1 cellular context compared by ENCODE assay signal in genomic region chr1:68221001-68221970, GRCh38.
TF ChIP-seq lines count a peak whose summit lies in the region.

No MANE protein-coding gene starts in this region.

TF ChIP-seq in SK-N-SH, 30 proteins besides CTCF, POLR2A, EP300 and RAD21 (continued from another document):
- TF ChIP-seq, protein P1, sequence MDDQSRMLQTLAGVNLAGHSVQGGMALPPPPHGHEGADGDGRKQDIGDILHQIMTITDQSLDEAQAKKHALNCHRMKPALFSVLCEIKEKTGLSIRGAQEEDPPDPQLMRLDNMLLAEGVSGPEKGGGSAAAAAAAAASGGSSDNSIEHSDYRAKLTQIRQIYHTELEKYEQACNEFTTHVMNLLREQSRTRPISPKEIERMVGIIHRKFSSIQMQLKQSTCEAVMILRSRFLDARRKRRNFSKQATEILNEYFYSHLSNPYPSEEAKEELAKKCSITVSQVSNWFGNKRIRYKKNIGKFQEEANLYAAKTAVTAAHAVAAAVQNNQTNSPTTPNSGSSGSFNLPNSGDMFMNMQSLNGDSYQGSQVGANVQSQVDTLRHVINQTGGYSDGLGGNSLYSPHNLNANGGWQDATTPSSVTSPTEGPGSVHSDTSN (IDR thresholded peaks at IDR 0.05), result no peak
- TF ChIP-seq TEAD4 (IDR thresholded peaks at IDR 0.05; ENCODE audit: borderline replicate concordance, insufficient read depth), result no peak
- TF ChIP-seq TAF1 (IDR thresholded peaks at IDR 0.05; ENCODE audit: borderline replicate concordance, low read depth, low read length), result no peak
- no peak for TF ChIP-seq USF2 (IDR thresholded peaks at IDR 0.05; ENCODE audit: borderline replicate concordance, low read depth, low read length)
- TF ChIP-seq FOSL2 (IDR thresholded peaks at IDR 0.05; ENCODE audit: borderline replicate concordance, low read depth), result no peak
- no peak for TF ChIP-seq GATA2 (CRISPR knock-in tag; IDR thresholded peaks at IDR 0.05)
- no peak for TF ChIP-seq FOXM1 (IDR thresholded peaks at IDR 0.05; ENCODE audit: low read depth)
